ENCODE assay signal across 1 cellular context in genomic region chr1:184686540-184686939, GRCh38.
TF ChIP-seq lines count a peak whose summit lies in the region.

No MANE protein-coding gene starts in this region.

TF ChIP-seq in HepG2, 621 proteins besides CTCF, POLR2A, EP300 and RAD21 (continued from another document):
- TF ChIP-seq KIAA2018 (CRISPR knock-in tag; IDR thresholded peaks at IDR 0.05; ENCODE audit: borderline replicate concordance) = no peak
- no peak for TF ChIP-seq EZH2 (conservative IDR thresholded peaks at IDR 0.05; ENCODE audit: low read depth, low read length)
- no peak for TF ChIP-seq KLF12 (CRISPR knock-in tag; IDR thresholded peaks at IDR 0.05; ENCODE audit: borderline replicate concordance)
